ENCODE assay signal across 1 cellular context in genomic region chr21:35627462-35627861, GRCh38.
A peak's percentile ranks its signal among the peaks of the same experiment; 100 is the strongest.
TF ChIP-seq lines count a peak whose summit lies in the region.

No MANE protein-coding gene starts in this region.

TF ChIP-seq in K562, 482 proteins besides CTCF, POLR2A, EP300 and RAD21 (continued from another document):
- TF ChIP-seq ZNF449 (CRISPR knock-in tag; IDR thresholded peaks at IDR 0.05) (no peak), ZNF121 (CRISPR knock-in tag; conservative IDR thresholded peaks at IDR 0.05) (no peak), MAFG (tag; conservative IDR thresholded peaks at IDR 0.05) (peak; percentile 54), ZFX (CRISPR knock-in tag; IDR thresholded peaks at IDR 0.05) (no peak), ASH1L (IDR thresholded peaks at IDR 0.05; ENCODE audit: borderline replicate concordance, low read depth, partially characterized antibody) (no peak), MAFF (IDR thresholded peaks at IDR 0.05; ENCODE audit: low read length) (peak; percentile 25; the same call in 1 of the 2 replicates), TEAD1 (CRISPR knock-in tag; IDR thresholded peaks at IDR 0.05) (no peak), C11orf30 (IDR thresholded peaks at IDR 0.05; ENCODE audit: low read depth) (peak; percentile 46; the same call in 1 of the 2 replicates), ZNF354B (CRISPR knock-in tag; IDR thresholded peaks at IDR 0.05) (no peak), JUND (IDR thresholded peaks at IDR 0.05; ENCODE audit: borderline replicate concordance, low read depth, low read length) (no peak), JUND (tag; IDR thresholded peaks at IDR 0.05; ENCODE audit: borderline replicate concordance, low read depth, low read length) (no peak), MYBL2 (IDR thresholded peaks at IDR 0.05; ENCODE audit: low read depth) (no peak), MYBL2 (CRISPR knock-in tag; IDR thresholded peaks at IDR 0.05; ENCODE audit: borderline replicate concordance) (no peak), SFPQ (IDR thresholded peaks at IDR 0.05; ENCODE audit: low read depth, low read length) (no peak), BDP1 (IDR thresholded peaks at IDR 0.05; ENCODE audit: insufficient read depth, insufficient read length) (no peak), GTF2A2 (tag; IDR thresholded peaks at IDR 0.05) (no peak), PREB (CRISPR knock-in tag; IDR thresholded peaks at IDR 0.05) (no peak), ZC3H4 (CRISPR knock-in tag; IDR thresholded peaks at IDR 0.05; ENCODE audit: borderline replicate concordance) (no peak), SRSF3 (IDR thresholded peaks at IDR 0.05; ENCODE audit: insufficient read depth, low read length) (no peak), TBL1XR1 (IDR thresholded peaks at IDR 0.05; ENCODE audit: low read length in 2 of 2) (no peak), TFAM (CRISPR knock-in tag; conservative IDR thresholded peaks at IDR 0.05) (no peak), MBD2 (IDR thresholded peaks at IDR 0.05; ENCODE audit: borderline replicate concordance, low read depth) (no peak), MTA3 (IDR thresholded peaks at IDR 0.05; ENCODE audit: borderline replicate concordance) (no peak), DIDO1 (tag; IDR thresholded peaks at IDR 0.05; ENCODE audit: low read depth) (no peak), ZBTB33 (CRISPR knock-in tag; IDR thresholded peaks at IDR 0.05) (no peak), ZNF316 (IDR thresholded peaks at IDR 0.05) (peak; percentile 79), PTBP1 (IDR thresholded peaks at IDR 0.05; ENCODE audit: low read depth, low read length) (no peak)
TF ChIP-seq in K562: peak in this region for 4.
